Comparison of ENCODE assay signal across 17 cellular contexts in the genomic region with DNA sequence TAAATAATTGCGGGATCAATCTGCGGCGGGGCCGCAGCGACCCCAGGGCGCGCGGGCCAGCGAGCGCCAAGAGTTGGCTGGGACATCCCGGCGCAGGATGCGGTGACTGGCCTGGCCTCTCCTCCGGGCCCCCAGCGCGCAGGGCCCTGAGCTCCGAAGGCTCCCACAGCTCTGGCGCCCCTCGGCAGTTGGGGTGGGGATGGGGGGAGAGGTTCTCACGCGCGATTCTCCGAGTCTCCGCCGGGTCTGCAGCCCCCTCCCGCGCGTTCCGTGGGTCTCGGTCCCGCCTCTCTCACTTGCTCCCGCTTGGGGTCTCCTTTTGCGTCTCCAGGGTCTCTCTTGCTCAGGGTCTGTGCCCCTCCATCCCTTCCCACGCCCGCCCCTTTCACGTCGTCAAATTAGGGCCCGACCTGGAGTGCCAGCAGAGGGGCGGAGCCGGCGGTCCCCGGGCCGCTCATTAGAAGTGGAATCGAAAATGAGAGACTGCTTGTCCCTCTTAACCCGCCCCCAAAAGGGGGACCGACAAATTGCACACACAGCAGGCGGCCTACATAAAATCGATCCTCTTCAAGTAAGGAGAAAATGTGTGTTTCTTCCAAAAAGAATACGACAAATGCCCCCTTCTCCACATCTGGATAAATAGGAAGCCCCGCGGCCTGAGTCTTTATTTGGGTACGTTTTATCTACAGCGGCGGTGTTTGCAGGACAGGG. TPM values are rescaled to one million over a fixed set of nuclear protein-coding genes. Genes with fewer than 3 reads are reported as not detected.
DNase-seq lines count a peak whose midpoint lies in the region; ATAC-seq and TF ChIP-seq lines count a peak whose summit lies in the region.
"Had no signal": no experiment of that assay in that cellular context is flagged by ENCODE, and none has a peak within 500 bp of the region (broad histone marks: within the 10 kb centered on the region; RNA-seq: fewer than 3 reads in every experiment).

No MANE protein-coding gene starts in this region.

- no peak overlapping the region for H3K27ac Mint-ChIP-seq in activated naive CD4-positive, alpha-beta T cell treated with anti-CD3 and anti-CD28 coated beads, Interleukin-2, amount 50 U/mL, for 24 hours
- H3K27ac Mint-ChIP-seq in H9: no peak overlapping the region

- peaks cover 2% of the 10 kb centered on the region for H3K36me3 Mint-ChIP-seq in activated naive CD4-positive, alpha-beta T cell treated with anti-CD3 and anti-CD28 coated beads, Interleukin-2, amount 50 U/mL, for 24 hours
- H3K36me3 Mint-ChIP-seq in H9 (ENCODE audit: insufficient read depth in 1 of 3, low read depth in 3 of 3): peaks cover 0 to 2% (median 0%) of the 10 kb centered on the region in 3 experiments; a peak in 3 of 7 replicates

- no peak overlapping the region for H4K5ac ChIP-seq in H9 (ENCODE audit: insufficient read length, low read depth, low read length)

- no peak overlapping the region for H3K14ac ChIP-seq in H9 (ENCODE audit: insufficient read depth, low read length)

- no peak overlapping the region for H3K4me3 ChIP-seq in stomach

- no peak overlapping the region for H3K18ac ChIP-seq in H9 (ENCODE audit: insufficient read length, low read depth, low read length)

- H3K27ac ChIP-seq in H9 (ENCODE audit: insufficient read length, low read depth, low read length): no peak overlapping the region
- no peak overlapping the region for H3K27ac ChIP-seq in stomach
- H3K27ac ChIP-seq: KMS-11 had no signal

- no peaks in the 10 kb centered on the region for H4K20me1 ChIP-seq in H9 (ENCODE audit: control insufficient read depth, insufficient read depth, insufficient read length)

- no peak overlapping the region for H2BK12ac ChIP-seq in H9 (ENCODE audit: insufficient read length, low read depth, low read length)

- no peaks in the 10 kb centered on the region for H3K9me3 Mint-ChIP-seq in activated naive CD4-positive, alpha-beta T cell treated with anti-CD3 and anti-CD28 coated beads, Interleukin-2, amount 50 U/mL, for 24 hours
- peaks cover 0 to 2% of the 10 kb centered on the region in 2 experiments; a peak in 2 of 5 replicates for H3K9me3 Mint-ChIP-seq in H9

- TF ChIP-seq CTCF in H9 (conservative IDR thresholded peaks at IDR 0.05) (no peak), stomach (IDR thresholded peaks at IDR 0.05) (no peak)

- H3K4ac ChIP-seq in H9 (ENCODE audit: low read depth, low read length): no peak overlapping the region

- peak overlapping the region; percentile 15 for H3K4me3 Mint-ChIP-seq in activated naive CD4-positive, alpha-beta T cell treated with anti-CD3 and anti-CD28 coated beads, Interleukin-2, amount 50 U/mL, for 24 hours
- H3K4me3 Mint-ChIP-seq in H9: peak overlapping the region in 1 of 2 experiments; percentile 69; a peak in 3 of 5 replicates

- no peak for TF ChIP-seq EP300 in stomach (IDR thresholded peaks at IDR 0.05)

- H3K27me3 ChIP-seq in H9 (ENCODE audit: insufficient read depth, low read length): peaks cover 82% of the 10 kb centered on the region
- peaks cover 69 to 100% (median 100%) of the 10 kb centered on the region in 3 donors for H3K27me3 ChIP-seq in stomach

- H3K23me2 ChIP-seq in H9 (ENCODE audit: insufficient read length, low read depth, low read length, poor library complexity, severe bottlenecking): peaks cover 3% of the 10 kb centered on the region

- no peak overlapping the region for H2BK15ac ChIP-seq in H9 (ENCODE audit: low read depth, low read length)

- H3K56ac ChIP-seq in H9 (ENCODE audit: insufficient read length, low read depth, low read length): no peak overlapping the region

- H3K9me3 ChIP-seq in H9 (ENCODE audit: control insufficient read depth, low read depth, low read length) (no peaks in the 10 kb centered on the region), stomach (no peaks in the 10 kb centered on the region)
- H3K9me3 ChIP-seq: BE2C had no signal

- no peak overlapping the region for H3T11ph ChIP-seq in H9 (ENCODE audit: low read length)

- peaks cover 7% of the 10 kb centered on the region for H3K4me1 Mint-ChIP-seq in activated naive CD4-positive, alpha-beta T cell treated with anti-CD3 and anti-CD28 coated beads, Interleukin-2, amount 50 U/mL, for 24 hours
- H3K4me1 Mint-ChIP-seq in H9: peaks cover 4 to 14% of the 10 kb centered on the region in 2 experiments; a peak in 3 of 4 replicates

- H3K9ac ChIP-seq in H9 (ENCODE audit: extremely low read depth, insufficient read length, low read length): no peak overlapping the region
- H3K9ac ChIP-seq: KMS-11 had no signal

- WGBS in H9 (ENCODE audit: extremely low coverage, insufficient read length, low lambda C conversion rate): no CpG with 5 or more reads among the region's 54 CpGs
- 5 to 13% (median 11%) methylated on average over 31 to 54 of the region's 54 CpGs for WGBS in stomach, 5 donors

- no peak overlapping the region for H2BK120ac ChIP-seq in H9 (ENCODE audit: low read depth, low read length, poor library complexity, severe bottlenecking)

- H4K8ac ChIP-seq in H9 (replicated peaks; ENCODE audit: insufficient read length, low read depth, low read length): no peak overlapping the region

- H4K91ac ChIP-seq in H9 (ENCODE audit: insufficient read length, low read depth, low read length): no peak overlapping the region

- peaks cover 39% of the 10 kb centered on the region for H3K27me3 Mint-ChIP-seq in activated naive CD4-positive, alpha-beta T cell treated with anti-CD3 and anti-CD28 coated beads, Interleukin-2, amount 50 U/mL, for 24 hours
- H3K27me3 Mint-ChIP-seq in H9 (ENCODE audit: low read depth): peaks cover 85% of the 10 kb centered on the region

- no peaks in the 10 kb centered on the region for H3K79me1 ChIP-seq in H9 (ENCODE audit: insufficient read depth, low read depth, low read length, poor library complexity, severe bottlenecking)

- no peak overlapping the region for H2BK5ac ChIP-seq in H9 (ENCODE audit: insufficient read length, low read length)

- H3K23ac ChIP-seq in H9 (ENCODE audit: insufficient read length, low read depth, low read length): no peak overlapping the region

- ATAC-seq in HG03045 (IDR thresholded peaks at IDR 0.05; ENCODE audit: unreplicated experiment): no peak
- ATAC-seq: left lobe of liver had no signal

- no peak overlapping the region for H2AFZ ChIP-seq in H9 (ENCODE audit: low read length)

- no peak for DNase-seq in activated naive CD4-positive, alpha-beta T cell treated with Interleukin-2 at 50 U/mL for 16 hours
- DNase-seq in H9: peak; percentile 31
- DNase-seq in epidermal melanocyte (ENCODE audit: insufficient read length, low spot score): peak; percentile 12
- peak; percentile 17 for DNase-seq in stomach
- DNase-seq in activated effector memory CD4-positive, alpha-beta T cell treated with anti-CD3 and anti-CD28 coated beads, Interleukin-2, amount 50 U/mL, for 16 hours: no peak
- DNase-seq: activated CD4-positive, alpha-beta T cell treated with anti-CD3 and anti-CD28 coated beads, Interleukin-2, amount 50 U/mL, for 1 hour; activated naive CD4-positive, alpha-beta T cell treated with anti-CD3 and anti-CD28 coated beads, Interleukin-2, amount 50 U/mL, for 16 hours; BE2C; effector CD4-positive, alpha-beta T cell; hippocampal formation; T1000 had no signal

- no peak for TF ChIP-seq POLR2A in stomach (IDR thresholded peaks at IDR 0.05)

- no peaks in the 10 kb centered on the region for H3K36me3 ChIP-seq in stomach
- H3K36me3 ChIP-seq: BE2C had no signal

- H3K79me2 ChIP-seq in H9 (ENCODE audit: insufficient read depth, low read length): no peaks in the 10 kb centered on the region

- H2AK5ac ChIP-seq in H9 (ENCODE audit: insufficient read length, low read length): no peak overlapping the region

- peak overlapping the region; percentile 15 for H3K4me2 ChIP-seq in H9 (ENCODE audit: insufficient read depth, insufficient read length, low read length)
- H3K4me2 ChIP-seq: KMS-11 had no signal

- intact Hi-C loops in stomach (cut with DNase I; ENCODE audit: low total_unique reads): no loop called here

- H3K4me1 ChIP-seq in H9 (ENCODE audit: insufficient read depth, low read length): no peaks in the 10 kb centered on the region; the same call in 1 of the 2 replicates
- peaks cover 17 to 62% (median 39%) of the 10 kb centered on the region in 4 donors for H3K4me1 ChIP-seq in stomach
- H3K4me1 ChIP-seq: BE2C had no signal

- H2BK20ac ChIP-seq in H9 (ENCODE audit: low read depth, low read length, poor library complexity, severe bottlenecking): no peak overlapping the region

RNA-seq across cellular contexts. Expression of a gene that starts 0.9 kb away (rescaled TPM):
- not detected in 2 replicates for total RNA-seq in H9 (2021)
- not detected for total RNA-seq in stomach
- not detected for polyA plus RNA-seq in stomach
- total RNA-seq: bronchial epithelial cell, left lobe of liver, myocyte had no signal

Comparison
In these comparisons a context has a peak if more than half of its experiments do, and no peak if none do; other contexts are left out.
1. DNase-seq: peak in H9 (single experiment), epidermal melanocyte (single experiment) and stomach (single experiment); none in activated naive CD4-positive, alpha-beta T cell treated with Interleukin-2 at 50 U/mL for 16 hours (single experiment) and activated effector memory CD4-positive, alpha-beta T cell treated with anti-CD3 and anti-CD28 coated beads, Interleukin-2, amount 50 U/mL, for 16 hours (single experiment).